Comparison of ENCODE assay signal across 15 cellular contexts in the genomic region with DNA sequence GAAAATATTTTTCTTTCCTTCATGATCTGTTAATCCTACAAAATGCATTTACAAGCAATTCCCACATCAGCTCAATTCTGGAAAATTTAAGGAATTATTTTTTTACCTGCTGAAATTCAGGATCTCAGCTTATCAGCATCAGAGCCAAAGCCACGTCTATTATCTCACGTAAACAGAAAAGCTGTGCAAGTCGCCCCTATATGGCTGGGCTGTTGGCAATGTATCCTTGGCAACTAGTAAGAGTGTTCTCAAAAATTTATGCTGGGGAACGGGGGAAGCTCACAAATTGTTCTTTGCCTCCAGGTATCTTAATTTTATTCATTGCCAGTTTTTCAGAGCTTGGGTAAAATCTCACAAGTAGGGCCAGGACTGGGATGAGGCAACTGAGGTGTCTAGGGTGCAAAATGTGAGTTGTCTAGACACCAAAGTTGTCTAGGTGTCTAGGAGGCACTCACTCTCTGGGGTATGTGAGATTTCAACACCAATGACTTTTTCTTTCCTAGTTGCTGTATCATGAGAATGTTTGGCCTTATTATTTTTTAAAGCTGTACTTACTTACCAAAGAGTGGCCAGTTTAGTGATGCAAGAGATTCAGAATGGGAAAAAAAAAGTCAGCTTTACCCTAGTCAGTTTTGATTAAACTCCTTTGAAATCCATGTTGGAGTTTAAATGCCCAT. TPM values are rescaled to one million over a fixed set of nuclear protein-coding genes. Genes with fewer than 3 reads are reported as not detected.
A peak's percentile ranks its signal among the peaks of the same experiment; 100 is the strongest.
DNase-seq lines count a peak whose midpoint lies in the region; ATAC-seq and TF ChIP-seq lines count a peak whose summit lies in the region.
"Had no signal": no experiment of that assay in that cellular context is flagged by ENCODE, and none has a peak within 500 bp of the region (broad histone marks: within the 10 kb centered on the region; RNA-seq: fewer than 3 reads in every experiment).

No MANE protein-coding gene starts in this region.

- TF ChIP-seq RAD21 in SK-N-SH (IDR thresholded peaks at IDR 0.05; ENCODE audit: low read length), result no peak

- H3K9me2 ChIP-seq in SK-N-SH, result no peaks in the 10 kb centered on the region

- H3K4me1 Mint-ChIP-seq in activated CD8-positive, alpha-beta T cell treated with anti-CD3 and anti-CD28 coated beads, Interleukin-2, amount 10 ng/mL, durations not matched to agents 7 days and 5 days (ENCODE audit: low read depth), result peaks cover 16% of the 10 kb centered on the region
- peaks cover 11% of the 10 kb centered on the region for H3K4me1 Mint-ChIP-seq in stimulated activated naive CD8-positive, alpha-beta T cell treated with anti-CD3 and anti-CD28 coated beads, Interleukin-15, amount 100 ng/mL, for 72 hours

- peak overlapping the region; percentile 45 for H3K4me3 Mint-ChIP-seq in activated CD8-positive, alpha-beta T cell treated with anti-CD3 and anti-CD28 coated beads, Interleukin-2, amount 10 ng/mL, durations not matched to agents 7 days and 5 days
- H3K4me3 Mint-ChIP-seq in stimulated activated naive CD8-positive, alpha-beta T cell treated with anti-CD3 and anti-CD28 coated beads, Interleukin-15, amount 100 ng/mL, for 72 hours, result peak overlapping the region; percentile 66 to 80

- no peak overlapping the region for H3K9ac ChIP-seq in SK-N-SH

- DNase-seq in SK-N-SH (no peak), fibroblast of pulmonary artery (ENCODE audit: low read depth) (peak; percentile 46), DMS53 treated with DMSO at 0.1 percent for 48 hours (lab: John Stamatoyannopoulos, UW; ENCODE audit: unreplicated experiment) (no peak)
- no peak for DNase-seq in activated CD8-positive, alpha-beta T cell treated with anti-CD3 and anti-CD28 coated beads, Interleukin-2, amount 10 ng/mL, durations not matched to agents 7 days and 5 days
- DNase-seq in stimulated activated naive CD8-positive, alpha-beta T cell treated with anti-CD3 and anti-CD28 coated beads, Interleukin-15, amount 100 ng/mL, for 72 hours, result no peak
- DNase-seq in activated effector memory CD4-positive, alpha-beta T cell treated with anti-CD3 and anti-CD28 coated beads, Interleukin-2, amount 50 U/mL, for 16 hours, result no peak
- DNase-seq: NCI-H2029 treated with DMSO at 0.1 percent for 48 hours, NCI-H748 treated with DMSO at 0.1 percent for 48 hours, WERI-Rb-1 had no signal

- no peaks in the 10 kb centered on the region for H3K79me2 ChIP-seq in SK-N-SH (ENCODE audit: insufficient read depth)

- H3K4me3 ChIP-seq in SK-N-SH (ENCODE audit: low read depth in 2 of 2, low read length in 1 of 2) (no peak overlapping the region), fibroblast of pulmonary artery (replicated peaks; ENCODE audit: low read depth, low read length) (no peak overlapping the region)
- H3K4me3 ChIP-seq: SJSA1 had no signal

- peaks cover 16% of the 10 kb centered on the region for H3K27me3 Mint-ChIP-seq in activated CD8-positive, alpha-beta T cell treated with anti-CD3 and anti-CD28 coated beads, Interleukin-2, amount 10 ng/mL, durations not matched to agents 7 days and 5 days (ENCODE audit: low read depth)
- H3K27me3 Mint-ChIP-seq in stimulated activated naive CD8-positive, alpha-beta T cell treated with anti-CD3 and anti-CD28 coated beads, Interleukin-15, amount 100 ng/mL, for 72 hours, result peaks cover 22% of the 10 kb centered on the region

- CTCF ChIA-PET in SK-N-SH (lab: Yijun Ruan, JAX), result interaction anchor here (0.9 to 8.7 kb wide), 27 partner anchors 9 to 389 kb away, joined by 3 to 118 read pairs (median 5); partner anchors contain the start of genes CFAP58, GSTO1, ITPRIP and SFR1
- CTCF ChIA-PET in activated CD8-positive, alpha-beta T cell treated with anti-CD3 and anti-CD28 coated beads, Interleukin-2, amount 10 ng/mL, durations not matched to agents 7 days and 5 days (lab: Charles Lee), result interaction anchor here (0.6 to 13.0 kb wide), 29 partner anchors 9 to 1671 kb away, joined by 3 to 265 read pairs (median 6); partner anchors contain the start of genes CFAP43, CFAP58, GSTO1 and ITPRIP

- TF ChIP-seq CTCF in SK-N-SH (IDR thresholded peaks at IDR 0.05) (no peak), fibroblast of pulmonary artery (IDR thresholded peaks at IDR 0.05; ENCODE audit: low read length, missing control alignments) (no peak)

- no peaks in the 10 kb centered on the region for H3K9me3 ChIP-seq in SK-N-SH
- H3K9me3 ChIP-seq: lower lobe of right lung, SJSA1, thyroid gland had no signal

- H3K4me1 ChIP-seq in SK-N-SH (ENCODE audit: control insufficient read depth in 1 of 2, insufficient read depth in 2 of 2, low read depth in 1 of 2, low read length in 1 of 2), result peaks cover 4 to 11% of the 10 kb centered on the region in 2 experiments; a peak in 2 of 4 replicates
- H3K4me1 ChIP-seq: SJSA1 had no signal

- H4K20me1 ChIP-seq in SK-N-SH (ENCODE audit: insufficient read depth), result no peaks in the 10 kb centered on the region

- ATAC-seq in SK-N-SH treated with all-trans-retinoic acid at 6 μM for 48 hours (no peak; the same call in 2 of the 3 replicates), HG03108 (IDR thresholded peaks at IDR 0.05; ENCODE audit: unreplicated experiment) (no peak)
- no peak for ATAC-seq in activated CD8-positive, alpha-beta T cell treated with anti-CD3 and anti-CD28 coated beads, Interleukin-2, amount 10 ng/mL, durations not matched to agents 7 days and 5 days
- peak; percentile 24 for ATAC-seq in stimulated activated naive CD8-positive, alpha-beta T cell treated with anti-CD3 and anti-CD28 coated beads, Interleukin-15, amount 100 ng/mL, for 72 hours

- H2AFZ ChIP-seq in SK-N-SH (ENCODE audit: low read depth), result peak overlapping the region; percentile 71

- H3K4me2 ChIP-seq in SK-N-SH, result 0 out of 2 replicates have a peak overlapping the region, but pooled peaks have one; percentile 6

- H3K36me3 Mint-ChIP-seq in activated CD8-positive, alpha-beta T cell treated with anti-CD3 and anti-CD28 coated beads, Interleukin-2, amount 10 ng/mL, durations not matched to agents 7 days and 5 days (ENCODE audit: low read depth), result no peaks in the 10 kb centered on the region

- WGBS in SK-N-SH (ENCODE audit: low lambda C conversion rate), result 86% methylated on average over 4 of the region's 4 CpGs

- H3K36me3 ChIP-seq in SK-N-SH (replicated peaks in 1 of 2; ENCODE audit: control insufficient read depth in 1 of 2, insufficient read depth in 2 of 2, low read length in 1 of 2), result no peaks in the 10 kb centered on the region
- H3K36me3 ChIP-seq: lower lobe of right lung, thyroid gland, WERI-Rb-1 had no signal

- H3K9me3 Mint-ChIP-seq in activated CD8-positive, alpha-beta T cell treated with anti-CD3 and anti-CD28 coated beads, Interleukin-2, amount 10 ng/mL, durations not matched to agents 7 days and 5 days (ENCODE audit: insufficient read depth), result no peaks in the 10 kb centered on the region
- no peaks in the 10 kb centered on the region for H3K9me3 Mint-ChIP-seq in stimulated activated naive CD8-positive, alpha-beta T cell treated with anti-CD3 and anti-CD28 coated beads, Interleukin-15, amount 100 ng/mL, for 72 hours
- H3K9me3 Mint-ChIP-seq: effector memory CD8-positive, alpha-beta T cell had no signal

- H3K27ac ChIP-seq in SK-N-SH (ENCODE audit: low read depth in 2 of 2, low read length in 1 of 2), result peak overlapping the region in 1 of 2 experiments; percentile 76; a peak in 2 of 4 replicates
- H3K27ac ChIP-seq: lower lobe of right lung, SJSA1, thyroid gland, WERI-Rb-1 had no signal

- H3K27ac Mint-ChIP-seq in activated CD8-positive, alpha-beta T cell treated with anti-CD3 and anti-CD28 coated beads, Interleukin-2, amount 10 ng/mL, durations not matched to agents 7 days and 5 days, result no peak overlapping the region
- peak overlapping the region in 1 of 2 donors; percentile 88 for H3K27ac Mint-ChIP-seq in stimulated activated naive CD8-positive, alpha-beta T cell treated with anti-CD3 and anti-CD28 coated beads, Interleukin-15, amount 100 ng/mL, for 72 hours
- H3K27ac Mint-ChIP-seq: effector memory CD8-positive, alpha-beta T cell had no signal

- H3K27me3 ChIP-seq in SK-N-SH (ENCODE audit: insufficient read depth), result no peaks in the 10 kb centered on the region
- H3K27me3 ChIP-seq: thyroid gland had no signal

- H3F3A ChIP-seq in SK-N-SH (replicated peaks; ENCODE audit: insufficient read depth), result peaks cover 19% of the 10 kb centered on the region

- POLR2A ChIA-PET in SK-N-SH (lab: Yijun Ruan, JAX), result interaction anchor here (0.5 to 1.4 kb wide), 2 partner anchors 19 to 225 kb away, joined by 3 to 4 read pairs; partner anchors contain the start of gene GSTO1
- POLR2A ChIA-PET in activated CD8-positive, alpha-beta T cell treated with anti-CD3 and anti-CD28 coated beads, Interleukin-2, amount 10 ng/mL, durations not matched to agents 7 days and 5 days (lab: Charles Lee), result interaction anchor here (0.6 to 1.6 kb wide), 5 partner anchors 48 to 153 kb away, joined by 3 to 7 read pairs (median 3); partner anchors contain the start of gene ITPRIP

- TF ChIP-seq EP300 in SK-N-SH (IDR thresholded peaks at IDR 0.05; ENCODE audit: borderline replicate concordance in 1 of 2, low read depth in 1 of 2, low read length in 1 of 2), result no peak

TF ChIP-seq in SK-N-SH, 30 proteins besides CTCF, POLR2A, EP300 and RAD21:
- no peak for TF ChIP-seq MXI1 (IDR thresholded peaks at IDR 0.05; ENCODE audit: low read depth, low read length)

RNA-seq across cellular contexts. Expression of gene GSTO2, which starts 5.1 kb away (rescaled TPM):
- 0.47 and 0.49 TPM in 2 replicates for polyA plus RNA-seq in SK-N-SH (2012; rRNA removed)
- 0.33 and 0.46 TPM in 2 replicates for polyA plus RNA-seq in SK-N-SH (2012; cell fraction: cytosol; rRNA removed)
- polyA plus RNA-seq in SK-N-SH (2012; cell fraction: nucleus; rRNA removed), result 0.58 and 0.73 TPM in 2 replicates
- total RNA-seq in activated CD8-positive, alpha-beta T cell treated with anti-CD3 and anti-CD28 coated beads, Interleukin-2, amount 10 ng/mL, durations not matched to agents 7 days and 5 days, result 1 to 10 TPM in 1 of 2 experiments, under 1 TPM in 1; 0.94 to 1.2 TPM

RNA-seq across cellular contexts. Expression of gene GSTO1, which starts 19.3 kb away (rescaled TPM):
- 114 and 126 TPM in 2 replicates for polyA plus RNA-seq in SK-N-SH (2012; rRNA removed)
- polyA plus RNA-seq in SK-N-SH (2012; cell fraction: cytosol; rRNA removed), result 145 and 188 TPM in 2 replicates
- 58.2 and 67.8 TPM in 2 replicates for polyA plus RNA-seq in SK-N-SH (2012; cell fraction: nucleus; rRNA removed)
- total RNA-seq in activated CD8-positive, alpha-beta T cell treated with anti-CD3 and anti-CD28 coated beads, Interleukin-2, amount 10 ng/mL, durations not matched to agents 7 days and 5 days, result 100 to 1,000 TPM; 114 to 119 TPM

RNA-seq across cellular contexts. Expression of gene CFAP43, which starts 41.9 kb away (rescaled TPM):
- polyA plus RNA-seq in SK-N-SH (2012; rRNA removed), result 0.23 and 0.35 TPM in 2 replicates
- polyA plus RNA-seq in SK-N-SH (2012; cell fraction: cytosol; rRNA removed), result 0.28 and 0.37 TPM in 2 replicates
- 0.66 and 0.85 TPM in 2 replicates for polyA plus RNA-seq in SK-N-SH (2012; cell fraction: nucleus; rRNA removed)
- total RNA-seq in activated CD8-positive, alpha-beta T cell treated with anti-CD3 and anti-CD28 coated beads, Interleukin-2, amount 10 ng/mL, durations not matched to agents 7 days and 5 days, result under 1 TPM in 1 of 2 experiments, not detected in 1; 0.18 TPM
